Comparison of ENCODE assay signal across 16 cellular contexts in the genomic region with DNA sequence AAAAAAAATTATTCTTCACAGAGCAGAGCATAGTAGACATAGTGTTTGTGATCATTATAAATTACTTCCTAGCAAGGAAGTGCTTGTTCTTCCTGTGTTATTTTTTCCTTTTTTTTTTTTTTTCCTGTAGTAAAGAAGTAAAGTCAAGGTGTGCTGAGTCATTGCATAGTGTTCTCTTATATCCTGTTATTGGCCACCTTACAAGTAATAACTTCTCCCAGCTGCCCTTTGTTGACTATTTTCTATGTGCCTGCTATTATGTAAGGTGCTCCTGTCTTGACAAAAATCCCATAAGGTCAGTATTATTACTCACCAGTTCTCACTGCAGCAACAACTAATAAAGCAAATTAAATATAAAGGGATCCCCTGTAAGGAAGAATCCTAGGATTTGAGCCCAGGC.
"Had no signal": no experiment of that assay in that cellular context is flagged by ENCODE, and none has a peak within 500 bp of the region (broad histone marks: within the 10 kb centered on the region; RNA-seq: fewer than 3 reads in every experiment).

No MANE protein-coding gene starts in this region.

- H3K27me3 Mint-ChIP-seq: activated naive CD8-positive, alpha-beta T cell treated with anti-CD3 and anti-CD28 coated beads, Interleukin-2, amount 50 U/mL, for 24 hours; dendritic cell treated with granulocyte-macrophage colony-stimulating factor and Interleukin-4, amounts not matched to agents 40 ng/mL and 50 ng/mL, for 4 days; progenitor cell of endocrine pancreas; T-cell had no signal

- H3K4me3 Mint-ChIP-seq: activated naive CD8-positive, alpha-beta T cell treated with anti-CD3 and anti-CD28 coated beads, Interleukin-2, amount 50 U/mL, for 24 hours; dendritic cell treated with granulocyte-macrophage colony-stimulating factor and Interleukin-4, amounts not matched to agents 40 ng/mL and 50 ng/mL, for 4 days; mesothelial cell of epicardium; T-cell had no signal

- H3K4me1 ChIP-seq: gastrocnemius medialis, lower lobe of right lung had no signal

- H3K36me3 Mint-ChIP-seq: T-cell had no signal

- H3K9me3 ChIP-seq: gastrocnemius medialis had no signal

- H3K27ac Mint-ChIP-seq: activated naive CD8-positive, alpha-beta T cell treated with anti-CD3 and anti-CD28 coated beads, Interleukin-2, amount 50 U/mL, for 24 hours; dendritic cell treated with granulocyte-macrophage colony-stimulating factor and Interleukin-4, amounts not matched to agents 40 ng/mL and 50 ng/mL, for 4 days; mesothelial cell of epicardium; progenitor cell of endocrine pancreas; T-cell had no signal

- ATAC-seq: activated naive CD8-positive, alpha-beta T cell treated with anti-CD3 and anti-CD28 coated beads, Interleukin-2, amount 50 U/mL, for 24 hours; left colon; lower lobe of right lung; sciatic nerve; T-cell had no signal

- H3K4me1 Mint-ChIP-seq: activated naive CD8-positive, alpha-beta T cell treated with anti-CD3 and anti-CD28 coated beads, Interleukin-2, amount 50 U/mL, for 24 hours; mesothelial cell of epicardium; T-cell had no signal

- H3K4me3 ChIP-seq: gastrocnemius medialis, heart right ventricle, lower lobe of right lung, thoracic aorta had no signal

- H3K27ac ChIP-seq: gastrocnemius medialis, heart right ventricle, lower lobe of right lung, thoracic aorta had no signal

- H3K36me3 ChIP-seq: gastrocnemius medialis, heart right ventricle, lower lobe of right lung, thoracic aorta had no signal

- H3K27me3 ChIP-seq: gastrocnemius medialis, heart right ventricle had no signal

- DNase-seq: activated CD4-positive, CD25-positive, alpha-beta regulatory T cell treated with anti-CD3 and anti-CD28 coated beads, Interleukin-2, amount 50 U/mL, for 72 hours; activated naive CD4-positive, alpha-beta T cell treated with Interleukin-2 at 50 U/mL for 16 hours; activated naive CD8-positive, alpha-beta T cell treated with anti-CD3 and anti-CD28 coated beads, Interleukin-2, amount 50 U/mL, for 24 hours; aorta; gastrocnemius medialis; heart right ventricle; left colon; lower lobe of right lung; stimulated activated CD4-positive, alpha-beta T cell treated with anti-CD3 and anti-CD28 coated beads, Interleukin-2, amount 100 ng/mL, for 24 hours; T-cell; T-helper 9 cell had no signal
